Comparison of ENCODE assay signal across 24 cellular contexts in the genomic region with DNA sequence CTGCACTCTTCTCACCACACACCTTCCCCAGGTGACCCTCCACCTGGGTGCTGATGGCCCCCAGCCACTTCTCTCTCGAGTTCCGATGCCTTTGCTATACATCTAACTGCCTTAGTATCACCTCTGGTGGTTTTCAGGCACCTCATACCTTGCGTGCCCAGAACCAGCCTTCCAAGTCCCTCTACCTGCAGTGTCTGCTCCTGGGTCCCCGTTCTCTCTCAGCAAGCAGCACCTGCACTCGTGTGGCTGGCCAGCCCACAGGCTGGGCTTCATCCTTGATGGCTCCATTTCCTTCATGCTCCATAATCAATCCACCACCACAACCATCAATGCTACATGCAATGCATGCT. TPM values are rescaled to one million over a fixed set of nuclear protein-coding genes. Genes with fewer than 3 reads are reported as not detected.
A peak's percentile ranks its signal among the peaks of the same experiment; 100 is the strongest.
DNase-seq lines count a peak whose midpoint lies in the region; ATAC-seq, FAIRE-seq and TF ChIP-seq lines count a peak whose summit lies in the region.
"Had no signal": no experiment of that assay in that cellular context is flagged by ENCODE, and none has a peak within 500 bp of the region (broad histone marks: within the 10 kb centered on the region; RNA-seq: fewer than 3 reads in every experiment).

No MANE protein-coding gene starts in this region.

- no peak for DNase-seq in activated naive CD4-positive, alpha-beta T cell treated with anti-CD3 and anti-CD28 coated beads, Interleukin-2, amount 10 ng/mL, durations not matched to agents 7 days and 5 days
- DNase-seq in activated T-helper 1 cell treated with anti-CD3 and anti-CD28 coated beads, Interleukin-12 subunit alpha, Interleukin-12 subunit beta, Interleukin-2, Interleukin-4 antibody, amounts not matched to agents 30 ng/mL and 10 ng/mL and 1 ng/mL, durations not matched to agents 14 hours and 24 hours and 36 hours (ENCODE audit: low spot score) = no peak
- DNase-seq in kidney (peak; percentile 13), mesendoderm (no peak), GM19238 (ENCODE audit: insufficient read length, low spot score) (no peak), GM13977 (ENCODE audit: low spot score) (no peak)
- no peak for DNase-seq in stimulated activated effector memory CD8-positive, alpha-beta T cell treated with anti-CD3 and anti-CD28 coated beads, Interleukin-12 subunit alpha, Interleukin-12 subunit beta, amount 100 ng/mL, for 72 hours (ENCODE audit: low spot score in 2 of 2)
- DNase-seq: DMS153, GDM1, GOT3, Karpas-422, NCI-H1417 treated with DMSO at 0.1 percent for 48 hours, NCI-H187 treated with DMSO at 0.1 percent for 48 hours, NCI-H226, NCI-H524, PC-3, RPMI8226 had no signal

- no peak overlapping the region for H3K4me2 ChIP-seq in mesendoderm (ENCODE audit: low read length)

- intact Hi-C loops in activated T-helper 1 cell treated with anti-CD3 and anti-CD28 coated beads, Interleukin-12 subunit alpha, Interleukin-12 subunit beta, Interleukin-2, Interleukin-4 antibody, amounts not matched to agents 30 ng/mL and 10 ng/mL and 1 ng/mL, durations not matched to agents 14 hours and 24 hours and 36 hours (cut with micrococcal nuclease) = no loop called here
- intact Hi-C loops in kidney (cut with DNase I) = no loop called here

- H3K9ac ChIP-seq in kidney (ENCODE audit: low read length in 2 of 2) = no peak overlapping the region
- no peak overlapping the region for H3K9ac ChIP-seq in mesendoderm (ENCODE audit: low read length)
- H3K9ac ChIP-seq: BLaER1 had no signal

- H3K4me3 Mint-ChIP-seq in activated naive CD4-positive, alpha-beta T cell treated with anti-CD3 and anti-CD28 coated beads, Interleukin-2, amount 50 U/mL, for 24 hours = no peak overlapping the region
- H3K4me3 Mint-ChIP-seq in activated naive CD4-positive, alpha-beta T cell treated with anti-CD3 and anti-CD28 coated beads, Interleukin-2, amount 10 ng/mL, durations not matched to agents 7 days and 5 days = no peak overlapping the region
- H3K4me3 Mint-ChIP-seq in activated T-helper 1 cell treated with anti-CD3 and anti-CD28 coated beads, Interleukin-12 subunit alpha, Interleukin-12 subunit beta, Interleukin-2, Interleukin-4 antibody, amounts not matched to agents 30 ng/mL and 10 ng/mL and 1 ng/mL, durations not matched to agents 14 hours and 24 hours and 36 hours = no peak overlapping the region
- H3K4me3 Mint-ChIP-seq in stimulated activated effector memory CD8-positive, alpha-beta T cell treated with anti-CD3 and anti-CD28 coated beads, Interleukin-12 subunit alpha, Interleukin-12 subunit beta, amount 100 ng/mL, for 72 hours = no peak overlapping the region
- H3K4me3 Mint-ChIP-seq: CD4-positive, alpha-beta memory T cell had no signal

- no peak overlapping the region for H3K23ac ChIP-seq in mesendoderm (ENCODE audit: low read length)

- H3K4me1 Mint-ChIP-seq in activated naive CD4-positive, alpha-beta T cell treated with anti-CD3 and anti-CD28 coated beads, Interleukin-2, amount 50 U/mL, for 24 hours = peaks cover 17% of the 10 kb centered on the region
- no peaks in the 10 kb centered on the region for H3K4me1 Mint-ChIP-seq in activated naive CD4-positive, alpha-beta T cell treated with anti-CD3 and anti-CD28 coated beads, Interleukin-2, amount 10 ng/mL, durations not matched to agents 7 days and 5 days
- peaks cover 14% of the 10 kb centered on the region for H3K4me1 Mint-ChIP-seq in activated T-helper 1 cell treated with anti-CD3 and anti-CD28 coated beads, Interleukin-12 subunit alpha, Interleukin-12 subunit beta, Interleukin-2, Interleukin-4 antibody, amounts not matched to agents 30 ng/mL and 10 ng/mL and 1 ng/mL, durations not matched to agents 14 hours and 24 hours and 36 hours (ENCODE audit: low read depth)
- H3K4me1 Mint-ChIP-seq in stimulated activated effector memory CD8-positive, alpha-beta T cell treated with anti-CD3 and anti-CD28 coated beads, Interleukin-12 subunit alpha, Interleukin-12 subunit beta, amount 100 ng/mL, for 72 hours = peaks cover 59% of the 10 kb centered on the region

- ATAC-seq in stimulated activated effector memory CD8-positive, alpha-beta T cell treated with anti-CD3 and anti-CD28 coated beads, Interleukin-12 subunit alpha, Interleukin-12 subunit beta, amount 100 ng/mL, for 72 hours = no peak
- ATAC-seq: HCT116, PC-3 had no signal

- no peak for FAIRE-seq in kidney (lab: Jason Lieb, UNC)
- FAIRE-seq: HTR-8/SVneo had no signal

- no peak overlapping the region for H4K5ac ChIP-seq in mesendoderm (ENCODE audit: low read length)

- H3K9me3 Mint-ChIP-seq in activated naive CD4-positive, alpha-beta T cell treated with anti-CD3 and anti-CD28 coated beads, Interleukin-2, amount 50 U/mL, for 24 hours = no peaks in the 10 kb centered on the region
- H3K9me3 Mint-ChIP-seq in activated naive CD4-positive, alpha-beta T cell treated with anti-CD3 and anti-CD28 coated beads, Interleukin-2, amount 10 ng/mL, durations not matched to agents 7 days and 5 days = peaks cover 6% of the 10 kb centered on the region
- H3K9me3 Mint-ChIP-seq in activated T-helper 1 cell treated with anti-CD3 and anti-CD28 coated beads, Interleukin-12 subunit alpha, Interleukin-12 subunit beta, Interleukin-2, Interleukin-4 antibody, amounts not matched to agents 30 ng/mL and 10 ng/mL and 1 ng/mL, durations not matched to agents 14 hours and 24 hours and 36 hours = peaks cover 15% of the 10 kb centered on the region
- peaks cover 6% of the 10 kb centered on the region for H3K9me3 Mint-ChIP-seq in stimulated activated effector memory CD8-positive, alpha-beta T cell treated with anti-CD3 and anti-CD28 coated beads, Interleukin-12 subunit alpha, Interleukin-12 subunit beta, amount 100 ng/mL, for 72 hours
- H3K9me3 Mint-ChIP-seq: CD4-positive, alpha-beta memory T cell; IgD-negative memory B cell had no signal

- H3K9me3 ChIP-seq in kidney (ENCODE audit: control insufficient read depth in 1 of 2, low read length in 2 of 2) = no peaks in the 10 kb centered on the region
- H3K9me3 ChIP-seq: BLaER1 had no signal

- no peaks in the 10 kb centered on the region for H3K79me2 ChIP-seq in mesendoderm (ENCODE audit: control insufficient read depth, insufficient read depth, low read length)

- no peak for TF ChIP-seq CTCF in kidney (IDR thresholded peaks at IDR 0.05; ENCODE audit: borderline replicate concordance, extremely low read depth, insufficient read depth)
- TF ChIP-seq CTCF in GM13977 (IDR thresholded peaks at IDR 0.05; ENCODE audit: extremely low read depth, insufficient read depth, missing control alignments) = no peak

- no peak overlapping the region for H3K27ac ChIP-seq in kidney (ENCODE audit: low read depth in 2 of 2, low read length in 2 of 2)
- no peak overlapping the region for H3K27ac ChIP-seq in mesendoderm (ENCODE audit: low read depth, low read length)
- H3K27ac ChIP-seq: BLaER1 had no signal

- H3K18ac ChIP-seq in mesendoderm (ENCODE audit: low read length) = no peak overlapping the region

- no peaks in the 10 kb centered on the region for H3K79me1 ChIP-seq in mesendoderm (ENCODE audit: low read length)

- no peak overlapping the region for H3K4ac ChIP-seq in mesendoderm (ENCODE audit: low read depth, low read length)

- H3K4me1 ChIP-seq in kidney (ENCODE audit: control insufficient read depth in 1 of 2, insufficient read depth in 1 of 2, low read depth in 1 of 2, low read length in 2 of 2) = peaks cover 11 to 14% of the 10 kb centered on the region in 2 donors
- H3K4me1 ChIP-seq in mesendoderm (ENCODE audit: control insufficient read depth, low read depth, low read length) = no peaks in the 10 kb centered on the region

- no peak overlapping the region for H2BK15ac ChIP-seq in mesendoderm (replicated peaks; ENCODE audit: low read depth)

- H2AK5ac ChIP-seq in mesendoderm (ENCODE audit: low read length) = no peak overlapping the region

- in situ Hi-C loops in GM13977 (cut with MboI; ENCODE audit: low pct_unique_long_range_greater_than_20kb, low sequenced_read_pairs, unreplicated experiment) = no loop called here

- no peaks in the 10 kb centered on the region for H3K27me3 ChIP-seq in mesendoderm (ENCODE audit: insufficient read depth, low read length, poor library complexity)
- H3K27me3 ChIP-seq: BLaER1 had no signal

- H3K27me3 Mint-ChIP-seq in activated naive CD4-positive, alpha-beta T cell treated with anti-CD3 and anti-CD28 coated beads, Interleukin-2, amount 50 U/mL, for 24 hours = no peaks in the 10 kb centered on the region
- H3K27me3 Mint-ChIP-seq in activated naive CD4-positive, alpha-beta T cell treated with anti-CD3 and anti-CD28 coated beads, Interleukin-2, amount 10 ng/mL, durations not matched to agents 7 days and 5 days = no peaks in the 10 kb centered on the region
- no peaks in the 10 kb centered on the region for H3K27me3 Mint-ChIP-seq in activated T-helper 1 cell treated with anti-CD3 and anti-CD28 coated beads, Interleukin-12 subunit alpha, Interleukin-12 subunit beta, Interleukin-2, Interleukin-4 antibody, amounts not matched to agents 30 ng/mL and 10 ng/mL and 1 ng/mL, durations not matched to agents 14 hours and 24 hours and 36 hours (ENCODE audit: insufficient read depth)
- H3K27me3 Mint-ChIP-seq: CD4-positive, alpha-beta memory T cell; IgD-negative memory B cell had no signal

- no peaks in the 10 kb centered on the region for H3K36me3 ChIP-seq in kidney (ENCODE audit: control insufficient read depth in 1 of 2, insufficient read depth in 2 of 2, low read length in 2 of 2)
- H3K36me3 ChIP-seq in mesendoderm (ENCODE audit: control insufficient read depth, insufficient read depth, low read length) = no peaks in the 10 kb centered on the region
- H3K36me3 ChIP-seq: BLaER1 had no signal

- H3K36me3 Mint-ChIP-seq in activated naive CD4-positive, alpha-beta T cell treated with anti-CD3 and anti-CD28 coated beads, Interleukin-2, amount 50 U/mL, for 24 hours = peaks cover 25% of the 10 kb centered on the region
- peaks cover 6% of the 10 kb centered on the region for H3K36me3 Mint-ChIP-seq in activated naive CD4-positive, alpha-beta T cell treated with anti-CD3 and anti-CD28 coated beads, Interleukin-2, amount 10 ng/mL, durations not matched to agents 7 days and 5 days
- H3K36me3 Mint-ChIP-seq in activated T-helper 1 cell treated with anti-CD3 and anti-CD28 coated beads, Interleukin-12 subunit alpha, Interleukin-12 subunit beta, Interleukin-2, Interleukin-4 antibody, amounts not matched to agents 30 ng/mL and 10 ng/mL and 1 ng/mL, durations not matched to agents 14 hours and 24 hours and 36 hours (ENCODE audit: low read depth) = peaks cover 59% of the 10 kb centered on the region
- peaks cover 46% of the 10 kb centered on the region for H3K36me3 Mint-ChIP-seq in stimulated activated effector memory CD8-positive, alpha-beta T cell treated with anti-CD3 and anti-CD28 coated beads, Interleukin-12 subunit alpha, Interleukin-12 subunit beta, amount 100 ng/mL, for 72 hours

- no CpG with 5 or more reads among the region's 5 CpGs for WGBS in mesendoderm (ENCODE audit: extremely low coverage, insufficient coverage, low lambda C conversion rate)

- H4K8ac ChIP-seq in mesendoderm (ENCODE audit: low read depth, low read length) = no peak overlapping the region

- H3K4me3 ChIP-seq in kidney (ENCODE audit: low read length in 2 of 2) = no peak overlapping the region
- no peak overlapping the region for H3K4me3 ChIP-seq in mesendoderm (ENCODE audit: low read length)
- H3K4me3 ChIP-seq: BLaER1 had no signal

- no peak overlapping the region for H2BK5ac ChIP-seq in mesendoderm (ENCODE audit: low read length)

- H2BK120ac ChIP-seq in mesendoderm (ENCODE audit: low read depth, low read length) = no peak overlapping the region

- CTCF ChIA-PET in activated naive CD4-positive, alpha-beta T cell treated with anti-CD3 and anti-CD28 coated beads, Interleukin-2, amount 10 ng/mL, durations not matched to agents 7 days and 5 days (lab: Charles Lee) = no interaction called here

- H3K56ac ChIP-seq in mesendoderm (ENCODE audit: low read length) = no peak overlapping the region

- peak overlapping the region; percentile 69 for H3K27ac Mint-ChIP-seq in activated naive CD4-positive, alpha-beta T cell treated with anti-CD3 and anti-CD28 coated beads, Interleukin-2, amount 50 U/mL, for 24 hours
- H3K27ac Mint-ChIP-seq in activated naive CD4-positive, alpha-beta T cell treated with anti-CD3 and anti-CD28 coated beads, Interleukin-2, amount 10 ng/mL, durations not matched to agents 7 days and 5 days = no peak overlapping the region
- H3K27ac Mint-ChIP-seq in activated T-helper 1 cell treated with anti-CD3 and anti-CD28 coated beads, Interleukin-12 subunit alpha, Interleukin-12 subunit beta, Interleukin-2, Interleukin-4 antibody, amounts not matched to agents 30 ng/mL and 10 ng/mL and 1 ng/mL, durations not matched to agents 14 hours and 24 hours and 36 hours = peak overlapping the region; percentile 41
- H3K27ac Mint-ChIP-seq in stimulated activated effector memory CD8-positive, alpha-beta T cell treated with anti-CD3 and anti-CD28 coated beads, Interleukin-12 subunit alpha, Interleukin-12 subunit beta, amount 100 ng/mL, for 72 hours = peak overlapping the region; percentile 72

RNA-seq across cellular contexts. Expression of a gene that starts 49.2 kb away (rescaled TPM):
- not detected in 2 replicates for total RNA-seq in activated T-helper 1 cell treated with anti-CD3 and anti-CD28 coated beads, Interleukin-12 subunit alpha, Interleukin-12 subunit beta, Interleukin-2, Interleukin-4 antibody, amounts not matched to agents 30 ng/mL and 10 ng/mL and 1 ng/mL, durations not matched to agents 14 hours and 24 hours and 36 hours
- 2.9 TPM for total RNA-seq in kidney
- 2.3 TPM for polyA plus RNA-seq in kidney (ENCODE audit: insufficient read depth, low read depth, low replicate concordance)
- polyA plus RNA-seq in mesendoderm (2013, experiment 1 of 2) = 0.48 TPM
- 0.48 TPM for polyA plus RNA-seq in mesendoderm (2013, experiment 2 of 2)
- total RNA-seq: A673; CD4-positive, alpha-beta memory T cell had no signal
- polyA plus RNA-seq: CD4-positive, alpha-beta memory T cell; IgD-negative memory B cell had no signal
